1 cellular context compared by ENCODE assay signal in the genomic region with DNA sequence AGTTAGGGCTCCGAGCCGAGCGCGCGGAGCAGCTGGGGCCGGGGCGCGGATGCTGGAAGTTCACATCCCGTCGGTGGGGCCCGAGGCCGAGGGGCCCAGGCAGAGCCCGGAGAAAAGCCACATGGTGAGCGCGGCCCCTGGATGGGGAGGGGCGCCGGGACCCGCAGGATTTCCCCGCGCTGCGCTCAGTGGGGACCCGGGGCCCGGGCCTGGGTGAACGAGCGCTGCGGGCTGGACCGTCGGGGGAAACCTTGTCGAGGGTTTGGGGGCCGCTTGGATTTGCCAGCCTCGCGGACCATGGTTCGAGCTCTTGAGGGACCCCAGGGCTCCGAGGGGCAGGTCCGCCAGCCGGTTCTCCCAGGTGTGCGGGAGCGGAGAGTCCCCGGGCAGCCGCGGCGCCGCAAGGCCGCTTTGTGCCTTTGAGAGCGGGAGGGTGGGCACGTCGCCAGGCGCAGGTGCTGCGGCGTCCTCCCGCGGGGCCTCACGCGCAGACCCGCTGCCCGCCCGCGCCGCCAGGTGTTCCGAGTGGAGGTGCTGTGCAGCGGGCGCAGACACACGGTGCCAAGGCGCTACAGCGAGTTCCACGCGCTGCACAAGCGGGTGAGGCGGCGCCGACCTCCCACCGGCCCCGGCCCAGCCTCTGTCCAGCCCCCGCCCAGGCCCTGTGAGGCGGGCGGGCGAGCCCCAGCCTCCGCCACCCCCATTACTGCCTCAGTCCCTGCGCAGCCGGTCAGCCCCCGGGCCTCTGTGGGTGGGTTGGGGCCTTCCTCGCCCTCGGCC.
A peak's percentile ranks its signal among the peaks of the same experiment; 100 is the strongest.
TF ChIP-seq lines count a peak whose summit lies in the region.

A gene (plus strand): TSS at position 5 of the 780 bp plus-strand sequence. CDS start 45 bp downstream, at position 50.

TF ChIP-seq in HepG2, 621 proteins besides CTCF, POLR2A, EP300 and RAD21 (continued from another document and continues in another):
- TF ChIP-seq, protein P1, sequence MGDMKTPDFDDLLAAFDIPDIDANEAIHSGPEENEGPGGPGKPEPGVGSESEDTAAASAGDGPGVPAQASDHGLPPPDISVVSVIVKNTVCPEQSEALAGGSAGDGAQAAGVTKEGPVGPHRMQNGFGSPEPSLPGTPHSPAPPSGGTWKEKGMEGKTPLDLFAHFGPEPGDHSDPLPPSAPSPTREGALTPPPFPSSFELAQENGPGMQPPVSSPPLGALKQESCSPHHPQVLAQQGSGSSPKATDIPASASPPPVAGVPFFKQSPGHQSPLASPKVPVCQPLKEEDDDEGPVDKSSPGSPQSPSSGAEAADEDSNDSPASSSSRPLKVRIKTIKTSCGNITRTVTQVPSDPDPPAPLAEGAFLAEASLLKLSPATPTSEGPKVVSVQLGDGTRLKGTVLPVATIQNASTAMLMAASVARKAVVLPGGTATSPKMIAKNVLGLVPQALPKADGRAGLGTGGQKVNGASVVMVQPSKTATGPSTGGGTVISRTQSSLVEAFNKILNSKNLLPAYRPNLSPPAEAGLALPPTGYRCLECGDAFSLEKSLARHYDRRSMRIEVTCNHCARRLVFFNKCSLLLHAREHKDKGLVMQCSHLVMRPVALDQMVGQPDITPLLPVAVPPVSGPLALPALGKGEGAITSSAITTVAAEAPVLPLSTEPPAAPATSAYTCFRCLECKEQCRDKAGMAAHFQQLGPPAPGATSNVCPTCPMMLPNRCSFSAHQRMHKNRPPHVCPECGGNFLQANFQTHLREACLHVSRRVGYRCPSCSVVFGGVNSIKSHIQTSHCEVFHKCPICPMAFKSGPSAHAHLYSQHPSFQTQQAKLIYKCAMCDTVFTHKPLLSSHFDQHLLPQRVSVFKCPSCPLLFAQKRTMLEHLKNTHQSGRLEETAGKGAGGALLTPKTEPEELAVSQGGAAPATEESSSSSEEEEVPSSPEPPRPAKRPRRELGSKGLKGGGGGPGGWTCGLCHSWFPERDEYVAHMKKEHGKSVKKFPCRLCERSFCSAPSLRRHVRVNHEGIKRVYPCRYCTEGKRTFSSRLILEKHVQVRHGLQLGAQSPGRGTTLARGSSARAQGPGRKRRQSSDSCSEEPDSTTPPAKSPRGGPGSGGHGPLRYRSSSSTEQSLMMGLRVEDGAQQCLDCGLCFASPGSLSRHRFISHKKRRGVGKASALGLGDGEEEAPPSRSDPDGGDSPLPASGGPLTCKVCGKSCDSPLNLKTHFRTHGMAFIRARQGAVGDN (CRISPR knock-in tag; IDR thresholded peaks at IDR 0.05): peak; percentile 69
- TF ChIP-seq, protein P2, sequence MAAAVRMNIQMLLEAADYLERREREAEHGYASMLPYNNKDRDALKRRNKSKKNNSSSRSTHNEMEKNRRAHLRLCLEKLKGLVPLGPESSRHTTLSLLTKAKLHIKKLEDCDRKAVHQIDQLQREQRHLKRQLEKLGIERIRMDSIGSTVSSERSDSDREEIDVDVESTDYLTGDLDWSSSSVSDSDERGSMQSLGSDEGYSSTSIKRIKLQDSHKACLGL (CRISPR knock-in tag; IDR thresholded peaks at IDR 0.05): peak; percentile 65; the same call in 1 of the 2 replicates
- 0 out of 2 replicates have a peak, but pooled peaks have one; percentile 21 for TF ChIP-seq MAFG (CRISPR knock-in tag; IDR thresholded peaks at IDR 0.05)
- TF ChIP-seq, protein P3, sequence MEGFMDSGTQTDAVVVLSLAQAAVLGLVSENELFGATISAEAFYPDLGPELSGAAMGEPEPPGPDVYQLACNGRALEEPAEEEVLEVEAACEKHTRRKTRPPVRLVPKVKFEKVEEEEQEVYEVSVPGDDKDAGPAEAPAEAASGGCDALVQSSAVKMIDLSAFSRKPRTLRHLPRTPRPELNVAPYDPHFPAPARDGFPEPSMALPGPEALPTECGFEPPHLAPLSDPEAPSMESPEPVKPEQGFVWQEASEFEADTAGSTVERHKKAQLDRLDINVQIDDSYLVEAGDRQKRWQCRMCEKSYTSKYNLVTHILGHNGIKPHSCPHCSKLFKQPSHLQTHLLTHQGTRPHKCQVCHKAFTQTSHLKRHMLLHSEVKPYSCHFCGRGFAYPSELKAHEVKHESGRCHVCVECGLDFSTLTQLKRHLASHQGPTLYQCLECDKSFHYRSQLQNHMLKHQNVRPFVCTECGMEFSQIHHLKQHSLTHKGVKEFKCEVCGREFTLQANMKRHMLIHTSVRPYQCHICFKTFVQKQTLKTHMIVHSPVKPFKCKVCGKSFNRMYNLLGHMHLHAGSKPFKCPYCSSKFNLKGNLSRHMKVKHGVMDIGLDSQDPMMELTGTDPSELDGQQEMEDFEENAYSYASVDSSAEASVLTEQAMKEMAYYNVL (CRISPR knock-in tag; IDR thresholded peaks at IDR 0.05; ENCODE audit: borderline replicate concordance): peak; percentile 51; the same call in 1 of the 2 replicates
- no peak for TF ChIP-seq SOX6 (IDR thresholded peaks at IDR 0.05)
- TF ChIP-seq SOX6 (CRISPR knock-in tag; IDR thresholded peaks at IDR 0.05): peak; percentile 37; the same call in 1 of the 2 replicates
- peak; percentile 53; the same call in 1 of the 2 replicates for TF ChIP-seq ZNF788 (CRISPR knock-in tag; IDR thresholded peaks at IDR 0.05; ENCODE audit: borderline replicate concordance)
- 0 out of 2 replicates have a peak, but pooled peaks have one; percentile 6 for TF ChIP-seq RXRA (CRISPR knock-in tag; IDR thresholded peaks at IDR 0.05)
- TF ChIP-seq HOXA3 (CRISPR knock-in tag; IDR thresholded peaks at IDR 0.05): peak; percentile 31; the same call in 1 of the 2 replicates
- TF ChIP-seq KLF15 (CRISPR knock-in tag; IDR thresholded peaks at IDR 0.05; ENCODE audit: borderline replicate concordance): 0 out of 2 replicates have a peak, but pooled peaks have one; percentile 42
- TF ChIP-seq TAF1 (CRISPR knock-in tag; IDR thresholded peaks at IDR 0.05): peak; percentile 54
- TF ChIP-seq ZNF607 (CRISPR knock-in tag; IDR thresholded peaks at IDR 0.05; ENCODE audit: borderline replicate concordance): 0 out of 2 replicates have a peak, but pooled peaks have one; percentile 20
- TF ChIP-seq ZNF17 (CRISPR knock-in tag; IDR thresholded peaks at IDR 0.05): peak; percentile 43; the same call in 1 of the 2 replicates
- TF ChIP-seq, protein P4, sequence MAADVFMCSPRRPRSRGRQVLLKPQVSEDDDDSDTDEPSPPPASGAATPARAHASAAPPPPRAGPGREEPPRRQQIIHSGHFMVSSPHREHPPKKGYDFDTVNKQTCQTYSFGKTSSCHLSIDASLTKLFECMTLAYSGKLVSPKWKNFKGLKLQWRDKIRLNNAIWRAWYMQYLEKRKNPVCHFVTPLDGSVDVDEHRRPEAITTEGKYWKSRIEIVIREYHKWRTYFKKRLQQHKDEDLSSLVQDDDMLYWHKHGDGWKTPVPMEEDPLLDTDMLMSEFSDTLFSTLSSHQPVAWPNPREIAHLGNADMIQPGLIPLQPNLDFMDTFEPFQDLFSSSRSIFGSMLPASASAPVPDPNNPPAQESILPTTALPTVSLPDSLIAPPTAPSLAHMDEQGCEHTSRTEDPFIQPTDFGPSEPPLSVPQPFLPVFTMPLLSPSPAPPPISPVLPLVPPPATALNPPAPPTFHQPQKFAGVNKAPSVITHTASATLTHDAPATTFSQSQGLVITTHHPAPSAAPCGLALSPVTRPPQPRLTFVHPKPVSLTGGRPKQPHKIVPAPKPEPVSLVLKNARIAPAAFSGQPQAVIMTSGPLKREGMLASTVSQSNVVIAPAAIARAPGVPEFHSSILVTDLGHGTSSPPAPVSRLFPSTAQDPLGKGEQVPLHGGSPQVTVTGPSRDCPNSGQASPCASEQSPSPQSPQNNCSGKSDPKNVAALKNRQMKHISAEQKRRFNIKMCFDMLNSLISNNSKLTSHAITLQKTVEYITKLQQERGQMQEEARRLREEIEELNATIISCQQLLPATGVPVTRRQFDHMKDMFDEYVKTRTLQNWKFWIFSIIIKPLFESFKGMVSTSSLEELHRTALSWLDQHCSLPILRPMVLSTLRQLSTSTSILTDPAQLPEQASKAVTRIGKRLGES (CRISPR knock-in tag; IDR thresholded peaks at IDR 0.05; ENCODE audit: borderline replicate concordance): 0 out of 2 replicates have a peak, but pooled peaks have one; percentile 45
- TF ChIP-seq KDM2A (CRISPR knock-in tag; IDR thresholded peaks at IDR 0.05; ENCODE audit: borderline replicate concordance, low read depth): peak; percentile 84
- TF ChIP-seq, protein P5, sequence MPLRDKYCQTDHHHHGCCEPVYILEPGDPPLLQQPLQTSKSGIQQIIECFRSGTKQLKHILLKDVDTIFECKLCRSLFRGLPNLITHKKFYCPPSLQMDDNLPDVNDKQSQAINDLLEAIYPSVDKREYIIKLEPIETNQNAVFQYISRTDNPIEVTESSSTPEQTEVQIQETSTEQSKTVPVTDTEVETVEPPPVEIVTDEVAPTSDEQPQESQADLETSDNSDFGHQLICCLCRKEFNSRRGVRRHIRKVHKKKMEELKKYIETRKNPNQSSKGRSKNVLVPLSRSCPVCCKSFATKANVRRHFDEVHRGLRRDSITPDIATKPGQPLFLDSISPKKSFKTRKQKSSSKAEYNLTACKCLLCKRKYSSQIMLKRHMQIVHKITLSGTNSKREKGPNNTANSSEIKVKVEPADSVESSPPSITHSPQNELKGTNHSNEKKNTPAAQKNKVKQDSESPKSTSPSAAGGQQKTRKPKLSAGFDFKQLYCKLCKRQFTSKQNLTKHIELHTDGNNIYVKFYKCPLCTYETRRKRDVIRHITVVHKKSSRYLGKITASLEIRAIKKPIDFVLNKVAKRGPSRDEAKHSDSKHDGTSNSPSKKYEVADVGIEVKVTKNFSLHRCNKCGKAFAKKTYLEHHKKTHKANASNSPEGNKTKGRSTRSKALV (CRISPR knock-in tag; IDR thresholded peaks at IDR 0.05): peak; percentile 69
- no peak for TF ChIP-seq MXD4 (CRISPR knock-in tag; IDR thresholded peaks at IDR 0.05)
- TF ChIP-seq ZNF292 (CRISPR knock-in tag; IDR thresholded peaks at IDR 0.05; ENCODE audit: borderline replicate concordance, low read depth): no peak
- peak; percentile 71 for TF ChIP-seq KDM5B (CRISPR knock-in tag; IDR thresholded peaks at IDR 0.05; ENCODE audit: borderline replicate concordance)
- 0 out of 2 replicates have a peak, but pooled peaks have one; percentile 6 for TF ChIP-seq ISX (CRISPR knock-in tag; conservative IDR thresholded peaks at IDR 0.05)
- TF ChIP-seq ZNF431 (CRISPR knock-in tag; IDR thresholded peaks at IDR 0.05; ENCODE audit: borderline replicate concordance, low read depth): 0 out of 2 replicates have a peak, but pooled peaks have one; percentile 34
- TF ChIP-seq, protein P6, sequence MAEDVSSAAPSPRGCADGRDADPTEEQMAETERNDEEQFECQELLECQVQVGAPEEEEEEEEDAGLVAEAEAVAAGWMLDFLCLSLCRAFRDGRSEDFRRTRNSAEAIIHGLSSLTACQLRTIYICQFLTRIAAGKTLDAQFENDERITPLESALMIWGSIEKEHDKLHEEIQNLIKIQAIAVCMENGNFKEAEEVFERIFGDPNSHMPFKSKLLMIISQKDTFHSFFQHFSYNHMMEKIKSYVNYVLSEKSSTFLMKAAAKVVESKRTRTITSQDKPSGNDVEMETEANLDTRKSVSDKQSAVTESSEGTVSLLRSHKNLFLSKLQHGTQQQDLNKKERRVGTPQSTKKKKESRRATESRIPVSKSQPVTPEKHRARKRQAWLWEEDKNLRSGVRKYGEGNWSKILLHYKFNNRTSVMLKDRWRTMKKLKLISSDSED (CRISPR knock-in tag; IDR thresholded peaks at IDR 0.05): peak; percentile 5; the same call in 1 of the 2 replicates
- TF ChIP-seq GABPB1 (CRISPR knock-in tag; IDR thresholded peaks at IDR 0.05): peak; percentile 42; the same call in 1 of the 2 replicates
- 0 out of 2 replicates have a peak, but pooled peaks have one; percentile 49 for TF ChIP-seq ZNF33B (CRISPR knock-in tag; IDR thresholded peaks at IDR 0.05)
- 0 out of 2 replicates have a peak, but pooled peaks have one; percentile 59 for TF ChIP-seq ZNF564 (CRISPR knock-in tag; IDR thresholded peaks at IDR 0.05)
- peak; percentile 97 for TF ChIP-seq ZNF777 (CRISPR knock-in tag; IDR thresholded peaks at IDR 0.05)
- TF ChIP-seq CCAR2 (optimal IDR thresholded peaks at IDR 0.05; ENCODE audit: low read depth, low read length): no peak
- TF ChIP-seq, protein P7, sequence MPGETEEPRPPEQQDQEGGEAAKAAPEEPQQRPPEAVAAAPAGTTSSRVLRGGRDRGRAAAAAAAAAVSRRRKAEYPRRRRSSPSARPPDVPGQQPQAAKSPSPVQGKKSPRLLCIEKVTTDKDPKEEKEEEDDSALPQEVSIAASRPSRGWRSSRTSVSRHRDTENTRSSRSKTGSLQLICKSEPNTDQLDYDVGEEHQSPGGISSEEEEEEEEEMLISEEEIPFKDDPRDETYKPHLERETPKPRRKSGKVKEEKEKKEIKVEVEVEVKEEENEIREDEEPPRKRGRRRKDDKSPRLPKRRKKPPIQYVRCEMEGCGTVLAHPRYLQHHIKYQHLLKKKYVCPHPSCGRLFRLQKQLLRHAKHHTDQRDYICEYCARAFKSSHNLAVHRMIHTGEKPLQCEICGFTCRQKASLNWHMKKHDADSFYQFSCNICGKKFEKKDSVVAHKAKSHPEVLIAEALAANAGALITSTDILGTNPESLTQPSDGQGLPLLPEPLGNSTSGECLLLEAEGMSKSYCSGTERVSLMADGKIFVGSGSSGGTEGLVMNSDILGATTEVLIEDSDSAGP (CRISPR knock-in tag; IDR thresholded peaks at IDR 0.05; ENCODE audit: borderline replicate concordance): peak; percentile 72; the same call in 1 of the 2 replicates
- TF ChIP-seq, protein P8, sequence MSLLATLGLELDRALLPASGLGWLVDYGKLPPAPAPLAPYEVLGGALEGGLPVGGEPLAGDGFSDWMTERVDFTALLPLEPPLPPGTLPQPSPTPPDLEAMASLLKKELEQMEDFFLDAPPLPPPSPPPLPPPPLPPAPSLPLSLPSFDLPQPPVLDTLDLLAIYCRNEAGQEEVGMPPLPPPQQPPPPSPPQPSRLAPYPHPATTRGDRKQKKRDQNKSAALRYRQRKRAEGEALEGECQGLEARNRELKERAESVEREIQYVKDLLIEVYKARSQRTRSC (CRISPR knock-in tag; IDR thresholded peaks at IDR 0.05; ENCODE audit: low read depth): no peak
- TF ChIP-seq, protein P9, sequence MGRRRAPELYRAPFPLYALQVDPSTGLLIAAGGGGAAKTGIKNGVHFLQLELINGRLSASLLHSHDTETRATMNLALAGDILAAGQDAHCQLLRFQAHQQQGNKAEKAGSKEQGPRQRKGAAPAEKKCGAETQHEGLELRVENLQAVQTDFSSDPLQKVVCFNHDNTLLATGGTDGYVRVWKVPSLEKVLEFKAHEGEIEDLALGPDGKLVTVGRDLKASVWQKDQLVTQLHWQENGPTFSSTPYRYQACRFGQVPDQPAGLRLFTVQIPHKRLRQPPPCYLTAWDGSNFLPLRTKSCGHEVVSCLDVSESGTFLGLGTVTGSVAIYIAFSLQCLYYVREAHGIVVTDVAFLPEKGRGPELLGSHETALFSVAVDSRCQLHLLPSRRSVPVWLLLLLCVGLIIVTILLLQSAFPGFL (CRISPR knock-in tag; IDR thresholded peaks at IDR 0.05): 0 out of 2 replicates have a peak, but pooled peaks have one; percentile 21
- TF ChIP-seq ZNF703 (CRISPR knock-in tag; IDR thresholded peaks at IDR 0.05; ENCODE audit: borderline replicate concordance): peak; percentile 25; the same call in 1 of the 2 replicates
- peak; percentile 45; the same call in 1 of the 2 replicates for TF ChIP-seq CHCHD3 (CRISPR knock-in tag; IDR thresholded peaks at IDR 0.05)
- peak; percentile 26; the same call in 1 of the 2 replicates for TF ChIP-seq ZMYM2 (CRISPR knock-in tag; IDR thresholded peaks at IDR 0.05)
- TF ChIP-seq ZNF816 (CRISPR knock-in tag; IDR thresholded peaks at IDR 0.05; ENCODE audit: borderline replicate concordance): 0 out of 2 replicates have a peak, but pooled peaks have one; percentile 15
- no peak for TF ChIP-seq ZNF484 (CRISPR knock-in tag; IDR thresholded peaks at IDR 0.05; ENCODE audit: borderline replicate concordance, low read depth)
- TF ChIP-seq TBX2 (CRISPR knock-in tag; IDR thresholded peaks at IDR 0.05; ENCODE audit: borderline replicate concordance): peak; percentile 27; the same call in 1 of the 2 replicates
- peak; percentile 27; the same call in 1 of the 2 replicates for TF ChIP-seq ZNF235 (CRISPR knock-in tag; IDR thresholded peaks at IDR 0.05; ENCODE audit: borderline replicate concordance)
- TF ChIP-seq AGO2 (optimal IDR thresholded peaks at IDR 0.05; ENCODE audit: low read depth, low read length): peak; percentile 46
- TF ChIP-seq ZFP82 (CRISPR knock-in tag; IDR thresholded peaks at IDR 0.05; ENCODE audit: borderline replicate concordance): peak; percentile 87; the same call in 1 of the 2 replicates
- no peak for TF ChIP-seq ZNF207 (IDR thresholded peaks at IDR 0.05; ENCODE audit: borderline replicate concordance)
